In the genomic region with DNA sequence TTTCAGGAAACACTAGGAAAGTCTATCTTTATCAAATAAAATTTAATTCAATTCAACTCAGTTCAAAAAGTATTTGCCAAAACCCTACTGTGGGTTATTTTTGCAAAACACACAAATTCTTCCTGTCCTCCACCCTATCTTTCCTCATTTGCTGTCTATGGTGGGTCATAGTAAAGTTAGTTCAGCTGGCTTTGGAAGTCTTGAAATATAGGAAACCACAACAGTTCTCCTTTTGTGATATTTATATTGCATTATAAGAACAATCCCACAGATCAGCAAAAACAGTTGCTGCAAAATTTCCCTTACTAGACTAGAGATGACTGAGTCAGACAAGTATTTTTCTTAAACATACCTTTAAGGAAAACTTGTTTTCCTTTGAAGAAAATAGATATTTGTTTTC, we compare ENCODE assay signal across 24 cellular contexts. TPM values are rescaled to one million over a fixed set of nuclear protein-coding genes. Genes with fewer than 3 reads are reported as not detected.
DNase-seq lines count a peak whose midpoint lies in the region; ATAC-seq and TF ChIP-seq lines count a peak whose summit lies in the region.
"Had no signal": no experiment of that assay in that cellular context is flagged by ENCODE, and none has a peak within 500 bp of the region (broad histone marks: within the 10 kb centered on the region; RNA-seq: fewer than 3 reads in every experiment).

No MANE protein-coding gene starts in this region.

- ATAC-seq in GM21529 (IDR thresholded peaks at IDR 0.05; ENCODE audit: unreplicated experiment) (no peak), GM18867 (IDR thresholded peaks at IDR 0.05; ENCODE audit: unreplicated experiment) (no peak)
- ATAC-seq: activated CD8-positive, alpha-beta T cell treated with anti-CD3 and anti-CD28 coated beads for 36 hours; left colon; stimulated activated effector memory CD8-positive, alpha-beta T cell treated with anti-CD3 and anti-CD28 coated beads, Interleukin-12 subunit alpha, Interleukin-12 subunit beta, amount 100 ng/mL, for 72 hours had no signal

- intact Hi-C loops in dendritic cell treated with granulocyte-macrophage colony-stimulating factor and Interleukin-4, amounts not matched to agents 40 ng/mL and 50 ng/mL, for 4 days (cut with micrococcal nuclease), result no loop called here
- intact Hi-C loops in Calu3 (cut with micrococcal nuclease; ENCODE audit: unreplicated experiment), result no loop called here

- H3K4me1 Mint-ChIP-seq in dendritic cell treated with granulocyte-macrophage colony-stimulating factor and Interleukin-4, amounts not matched to agents 40 ng/mL and 50 ng/mL, for 4 days (ENCODE audit: low read depth), result peaks cover 39% of the 10 kb centered on the region
- H3K4me1 Mint-ChIP-seq in Calu3 (ENCODE audit: low read depth, unreplicated experiment), result no peaks in the 10 kb centered on the region
- H3K4me1 Mint-ChIP-seq: nephron; stimulated activated effector memory CD8-positive, alpha-beta T cell treated with anti-CD3 and anti-CD28 coated beads, Interleukin-12 subunit alpha, Interleukin-12 subunit beta, amount 100 ng/mL, for 72 hours had no signal

- no peak for TF ChIP-seq CTCF in Calu3 (IDR thresholded peaks at IDR 0.05; ENCODE audit: unreplicated experiment)

- CTCF ChIA-PET in Calu3 (lab: Charles Lee), result no interaction called here

- H3K4me3 Mint-ChIP-seq in dendritic cell treated with granulocyte-macrophage colony-stimulating factor and Interleukin-4, amounts not matched to agents 40 ng/mL and 50 ng/mL, for 4 days, result no peak overlapping the region
- H3K4me3 Mint-ChIP-seq in Calu3 (ENCODE audit: low read depth, unreplicated experiment), result no peak overlapping the region
- H3K4me3 Mint-ChIP-seq: activated CD8-positive, alpha-beta T cell treated with anti-CD3 and anti-CD28 coated beads for 36 hours; CD4-positive, CD25-positive, alpha-beta regulatory T cell; endodermal cell; nephron; stimulated activated effector memory CD8-positive, alpha-beta T cell treated with anti-CD3 and anti-CD28 coated beads, Interleukin-12 subunit alpha, Interleukin-12 subunit beta, amount 100 ng/mL, for 72 hours had no signal

- H3K27me3 Mint-ChIP-seq in dendritic cell treated with granulocyte-macrophage colony-stimulating factor and Interleukin-4, amounts not matched to agents 40 ng/mL and 50 ng/mL, for 4 days, result no peaks in the 10 kb centered on the region
- H3K27me3 Mint-ChIP-seq in Calu3 (ENCODE audit: unreplicated experiment), result no peaks in the 10 kb centered on the region
- H3K27me3 Mint-ChIP-seq: activated CD8-positive, alpha-beta T cell treated with anti-CD3 and anti-CD28 coated beads for 36 hours; CD4-positive, CD25-positive, alpha-beta regulatory T cell had no signal

- no TSS peak for BruUV-seq in Calu3 (replicated peaks; lab: Mats Ljungman, UMichigan)

- peak overlapping the region; percentile 81 for H3K27ac Mint-ChIP-seq in dendritic cell treated with granulocyte-macrophage colony-stimulating factor and Interleukin-4, amounts not matched to agents 40 ng/mL and 50 ng/mL, for 4 days
- no peak overlapping the region for H3K27ac Mint-ChIP-seq in Calu3 (ENCODE audit: unreplicated experiment)
- H3K27ac Mint-ChIP-seq: activated CD8-positive, alpha-beta T cell treated with anti-CD3 and anti-CD28 coated beads for 36 hours; endodermal cell; nephron; stimulated activated effector memory CD8-positive, alpha-beta T cell treated with anti-CD3 and anti-CD28 coated beads, Interleukin-12 subunit alpha, Interleukin-12 subunit beta, amount 100 ng/mL, for 72 hours had no signal

- no peaks in the 10 kb centered on the region for H3K9me3 Mint-ChIP-seq in dendritic cell treated with granulocyte-macrophage colony-stimulating factor and Interleukin-4, amounts not matched to agents 40 ng/mL and 50 ng/mL, for 4 days
- no peaks in the 10 kb centered on the region for H3K9me3 Mint-ChIP-seq in Calu3 (ENCODE audit: low read depth, unreplicated experiment)
- H3K9me3 Mint-ChIP-seq: activated CD8-positive, alpha-beta T cell treated with anti-CD3 and anti-CD28 coated beads for 36 hours; nephron; stimulated activated effector memory CD8-positive, alpha-beta T cell treated with anti-CD3 and anti-CD28 coated beads, Interleukin-12 subunit alpha, Interleukin-12 subunit beta, amount 100 ng/mL, for 72 hours had no signal

- H3K36me3 Mint-ChIP-seq in dendritic cell treated with granulocyte-macrophage colony-stimulating factor and Interleukin-4, amounts not matched to agents 40 ng/mL and 50 ng/mL, for 4 days (ENCODE audit: low read depth), result peaks cover 90% of the 10 kb centered on the region
- no peaks in the 10 kb centered on the region for H3K36me3 Mint-ChIP-seq in Calu3 (ENCODE audit: insufficient read depth, unreplicated experiment)
- H3K36me3 Mint-ChIP-seq: CD4-positive, CD25-positive, alpha-beta regulatory T cell; stimulated activated effector memory CD8-positive, alpha-beta T cell treated with anti-CD3 and anti-CD28 coated beads, Interleukin-12 subunit alpha, Interleukin-12 subunit beta, amount 100 ng/mL, for 72 hours had no signal

- DNase-seq in AML-193 (lab: John Stamatoyannopoulos, UW) (peak; percentile 71 to 75), KG1 (lab: John Stamatoyannopoulos, UW) (peak; percentile 5), RPMI8226 (peak; percentile 34), Calu3 (no peak), NCI-H526 treated with DMSO at 0.1 percent for 48 hours (lab: John Stamatoyannopoulos, UW) (no peak)
- DNase-seq: activated CD8-positive, alpha-beta T cell treated with anti-CD3 and anti-CD28 coated beads for 36 hours; anterior cingulate cortex; CD4-positive, CD25-positive, alpha-beta regulatory T cell; cerebellar nuclear complex; endodermal cell; left colon; midbrain; NCI-H1105; NCI-H2081; NCI-H510A treated with DMSO at 0.1 percent for 48 hours; SHP77; sigmoid colon; testis had no signal

RNA-seq across cellular contexts. Expression of a gene that starts 22.2 kb away (rescaled TPM):
- 1.8 and 2.1 TPM in 2 replicates for total RNA-seq in Calu3 (2022)
- total RNA-seq: A673, endodermal cell had no signal

RNA-seq across cellular contexts. Expression of a gene that starts 45.3 kb away (rescaled TPM):
- total RNA-seq in Calu3 (2022), result 28.0 and 31.3 TPM in 2 replicates

Comparison
In these comparisons a context has a peak if more than half of its experiments do, and no peak if none do; other contexts are left out.
1. DNase-seq: peak in AML-193 (2 of 2), KG1 (single experiment) and RPMI8226 (single experiment); none in Calu3 (single experiment) and NCI-H526 treated with DMSO at 0.1 percent for 48 hours (single experiment).